7 cellular contexts compared by ENCODE assay signal in genomic region chr6:30491291-30491953, GRCh38. TPM values are rescaled to one million over a fixed set of nuclear protein-coding genes. Genes with fewer than 3 reads are reported as not detected.
DNase-seq lines count a peak whose midpoint lies in the region; ATAC-seq, FAIRE-seq and TF ChIP-seq lines count a peak whose summit lies in the region.
"Not testable (repeated sequence)": the region's sequence is repeated elsewhere in the genome, so short reads cannot be mapped to it uniquely, and the experiment has no call there.

No MANE protein-coding gene starts in this region.

- H3K4me1 ChIP-seq in kidney (ENCODE audit: control insufficient read depth in 1 of 2, insufficient read depth in 1 of 2, low read depth in 1 of 2, low read length in 2 of 2) = not testable (repeated sequence)

- not testable (repeated sequence) for H3K27me3 Mint-ChIP-seq in activated CD4-positive, alpha-beta T cell treated with anti-CD3 and anti-CD28 coated beads for 36 hours; activated naive CD8-positive, alpha-beta T cell; effector memory CD8-positive, alpha-beta T cell; natural killer cell treated with Interleukin-12 subunit alpha and Interleukin-12 subunit beta and Interleukin-15 and Interleukin-18, amount 100 ng/mL, for 72 hours; stimulated activated memory B cell treated with anti-CD40 and anti-IgM and Interleukin-4, amounts not matched to agents 10 μg/mL and 1 μg/mL and 100 μg/mL, for 72 hours

- H3K9me3 Mint-ChIP-seq in activated CD4-positive, alpha-beta T cell treated with anti-CD3 and anti-CD28 coated beads for 36 hours (ENCODE audit: low read depth); activated naive CD8-positive, alpha-beta T cell (ENCODE audit: low read depth); effector memory CD8-positive, alpha-beta T cell; natural killer cell treated with Interleukin-12 subunit alpha and Interleukin-12 subunit beta and Interleukin-15 and Interleukin-18, amount 100 ng/mL, for 72 hours; stimulated activated memory B cell treated with anti-CD40 and anti-IgM and Interleukin-4, amounts not matched to agents 10 μg/mL and 1 μg/mL and 100 μg/mL, for 72 hours: not testable (repeated sequence)

- peak overlapping the region; percentile 98 for H3K27ac Mint-ChIP-seq in activated CD4-positive, alpha-beta T cell treated with anti-CD3 and anti-CD28 coated beads for 36 hours
- peak overlapping the region; percentile 94 for H3K27ac Mint-ChIP-seq in activated naive CD8-positive, alpha-beta T cell
- H3K27ac Mint-ChIP-seq in effector memory CD8-positive, alpha-beta T cell = peak overlapping the region; percentile 77 to 100
- peak overlapping the region; percentile 95 to 98 for H3K27ac Mint-ChIP-seq in natural killer cell treated with Interleukin-12 subunit alpha and Interleukin-12 subunit beta and Interleukin-15 and Interleukin-18, amount 100 ng/mL, for 72 hours
- peak overlapping the region; percentile 99 for H3K27ac Mint-ChIP-seq in stimulated activated memory B cell treated with anti-CD40 and anti-IgM and Interleukin-4, amounts not matched to agents 10 μg/mL and 1 μg/mL and 100 μg/mL, for 72 hours

- H3K4me3 Mint-ChIP-seq in activated CD4-positive, alpha-beta T cell treated with anti-CD3 and anti-CD28 coated beads for 36 hours = peak overlapping the region; percentile 95
- H3K4me3 Mint-ChIP-seq in activated naive CD8-positive, alpha-beta T cell = peak overlapping the region; percentile 100
- peak overlapping the region; percentile 92 to 99 for H3K4me3 Mint-ChIP-seq in effector memory CD8-positive, alpha-beta T cell
- peak overlapping the region; percentile 98 for H3K4me3 Mint-ChIP-seq in natural killer cell treated with Interleukin-12 subunit alpha and Interleukin-12 subunit beta and Interleukin-15 and Interleukin-18, amount 100 ng/mL, for 72 hours
- peak overlapping the region; percentile 99 for H3K4me3 Mint-ChIP-seq in stimulated activated memory B cell treated with anti-CD40 and anti-IgM and Interleukin-4, amounts not matched to agents 10 μg/mL and 1 μg/mL and 100 μg/mL, for 72 hours

- H3K27ac ChIP-seq in kidney (ENCODE audit: low read depth in 2 of 2, low read length in 2 of 2) = peak overlapping the region; percentile 3 to 23

- POLR2A ChIA-PET in activated CD4-positive, alpha-beta T cell treated with anti-CD3 and anti-CD28 coated beads for 36 hours (lab: Charles Lee) = interaction anchor here (1.0 to 5.3 kb wide), 7 partner anchors 18 to 123 kb away, joined by 3 to 45 read pairs (median 4); partner anchors contain the start of genes GNL1 and PRR3

- H3K36me3 Mint-ChIP-seq in activated CD4-positive, alpha-beta T cell treated with anti-CD3 and anti-CD28 coated beads for 36 hours (ENCODE audit: low read depth) = peaks cover 60% of the 10 kb centered on the region
- peaks cover 34% of the 10 kb centered on the region for H3K36me3 Mint-ChIP-seq in activated naive CD8-positive, alpha-beta T cell
- peaks cover 73% of the 10 kb centered on the region for H3K36me3 Mint-ChIP-seq in effector memory CD8-positive, alpha-beta T cell (ENCODE audit: insufficient read depth)
- H3K36me3 Mint-ChIP-seq in natural killer cell treated with Interleukin-12 subunit alpha and Interleukin-12 subunit beta and Interleukin-15 and Interleukin-18, amount 100 ng/mL, for 72 hours = peaks cover 38% of the 10 kb centered on the region
- peaks cover 52% of the 10 kb centered on the region for H3K36me3 Mint-ChIP-seq in stimulated activated memory B cell treated with anti-CD40 and anti-IgM and Interleukin-4, amounts not matched to agents 10 μg/mL and 1 μg/mL and 100 μg/mL, for 72 hours

- DNase-seq in GM12864 (ENCODE audit: low read depth); effector memory CD8-positive, alpha-beta T cell; kidney; natural killer cell treated with Interleukin-12 subunit alpha and Interleukin-12 subunit beta and Interleukin-15 and Interleukin-18, amount 100 ng/mL, for 72 hours (ENCODE audit: low spot score): not testable (repeated sequence)
- DNase-seq in activated CD4-positive, alpha-beta T cell treated with anti-CD3 and anti-CD28 coated beads for 36 hours = peak; percentile 40

- H3K4me3 ChIP-seq in GM12864 (ENCODE audit: low read depth, low read length) (peak overlapping the region; percentile 98), kidney (ENCODE audit: low read length in 2 of 2) (peak overlapping the region; percentile 84 to 93)

- H3K36me3 ChIP-seq in kidney (ENCODE audit: control insufficient read depth in 1 of 2, insufficient read depth in 2 of 2, low read length in 2 of 2) = peaks cover 8 to 26% of the 10 kb centered on the region in 2 donors

- intact Hi-C loops in activated CD4-positive, alpha-beta T cell treated with anti-CD3 and anti-CD28 coated beads for 36 hours (cut with DNase I, micrococcal nuclease) = loop anchor here (2.0 to 5.0 kb wide), 3 partner anchors 17 to 231 kb away; partner anchors contain the start of gene TUBB (in 1 of the 2)
- intact Hi-C loops in kidney (cut with DNase I) = not testable (repeated sequence)

- not testable (repeated sequence) for ATAC-seq in activated CD4-positive, alpha-beta T cell treated with anti-CD3 and anti-CD28 coated beads for 36 hours; effector memory CD8-positive, alpha-beta T cell (replicated peaks); natural killer cell treated with Interleukin-12 subunit alpha and Interleukin-12 subunit beta and Interleukin-15 and Interleukin-18, amount 100 ng/mL, for 72 hours; stimulated activated memory B cell treated with anti-CD40 and anti-IgM and Interleukin-4, amounts not matched to agents 10 μg/mL and 1 μg/mL and 100 μg/mL, for 72 hours

- H3K9me3 ChIP-seq in kidney (ENCODE audit: control insufficient read depth in 1 of 2, low read length in 2 of 2) = not testable (repeated sequence)

- peak overlapping the region; percentile 53 to 94 for H3K9ac ChIP-seq in kidney (ENCODE audit: low read length in 2 of 2)

- CTCF ChIA-PET in activated CD4-positive, alpha-beta T cell treated with anti-CD3 and anti-CD28 coated beads for 36 hours (lab: Charles Lee) = interaction anchor here (0.6 to 8.0 kb wide), 7 partner anchors 10 to 247 kb away, joined by 3 to 152 read pairs (median 4); no protein-coding TSS in a partner anchor

- not testable (repeated sequence) for FAIRE-seq in kidney (lab: Jason Lieb, UNC)

- TF ChIP-seq CTCF in GM12864 (IDR thresholded peaks at IDR 0.05; ENCODE audit: low read depth, low read length, missing control alignments); kidney (IDR thresholded peaks at IDR 0.05; ENCODE audit: borderline replicate concordance, extremely low read depth, insufficient read depth): not testable (repeated sequence)

- H3K4me1 Mint-ChIP-seq in activated CD4-positive, alpha-beta T cell treated with anti-CD3 and anti-CD28 coated beads for 36 hours = peaks cover 58% of the 10 kb centered on the region
- peaks cover 50% of the 10 kb centered on the region for H3K4me1 Mint-ChIP-seq in activated naive CD8-positive, alpha-beta T cell (ENCODE audit: low read depth)
- H3K4me1 Mint-ChIP-seq in effector memory CD8-positive, alpha-beta T cell (ENCODE audit: low read depth in 2 of 2) = peaks cover 60% of the 10 kb centered on the region in 2 donors
- peaks cover 57 to 70% of the 10 kb centered on the region in 2 donors for H3K4me1 Mint-ChIP-seq in natural killer cell treated with Interleukin-12 subunit alpha and Interleukin-12 subunit beta and Interleukin-15 and Interleukin-18, amount 100 ng/mL, for 72 hours (ENCODE audit: low read depth in 2 of 2)
- H3K4me1 Mint-ChIP-seq in stimulated activated memory B cell treated with anti-CD40 and anti-IgM and Interleukin-4, amounts not matched to agents 10 μg/mL and 1 μg/mL and 100 μg/mL, for 72 hours = peaks cover 72% of the 10 kb centered on the region

RNA-seq across cellular contexts. Expression of gene HLA-E, which starts 2.1 kb away (rescaled TPM):
- total RNA-seq in activated CD4-positive, alpha-beta T cell treated with anti-CD3 and anti-CD28 coated beads for 36 hours = 100 to 1,000 TPM; 451 to 502 TPM
- total RNA-seq in kidney = 525 TPM
- 387 TPM for polyA plus RNA-seq in kidney (ENCODE audit: insufficient read depth, low read depth, low replicate concordance)
- total RNA-seq in natural killer cell treated with Interleukin-12 subunit alpha and Interleukin-12 subunit beta and Interleukin-15 and Interleukin-18, amount 100 ng/mL, for 72 hours = 100 to 1,000 TPM; 355 to 567 TPM
